ENCODE assay signal across 14 cellular contexts in genomic region chr14:36057452-36058142, GRCh38.
DNase-seq lines count a peak whose midpoint lies in the region; ATAC-seq, FAIRE-seq and TF ChIP-seq lines count a peak whose summit lies in the region.
"Had no signal": no experiment of that assay in that cellular context is flagged by ENCODE, and none has a peak within 500 bp of the region (broad histone marks: within the 10 kb centered on the region; RNA-seq: fewer than 3 reads in every experiment).

No MANE protein-coding gene starts in this region.

- 65 to 74% (median 69%) methylated on average over 7 of the region's 7 CpGs for WGBS in heart left ventricle, 4 donors

- no peaks in the 10 kb centered on the region for H3K27me3 ChIP-seq in heart left ventricle
- H3K27me3 ChIP-seq: vagina had no signal

- H3K4me1 ChIP-seq in heart left ventricle: peaks cover 0 to 4% (median 0%) of the 10 kb centered on the region in 12 donors
- H3K4me1 ChIP-seq: vagina had no signal

- TF ChIP-seq CTCF in heart left ventricle (IDR thresholded peaks at IDR 0.05) (no peak), epithelial cell of esophagus (IDR thresholded peaks at IDR 0.05; ENCODE audit: insufficient read depth, low read depth, low read length, missing control alignments) (peak; percentile 17)

- H3K36me3 ChIP-seq in heart left ventricle: no peaks in the 10 kb centered on the region
- H3K36me3 ChIP-seq: vagina had no signal

- H3K4me3 ChIP-seq in heart left ventricle (no peak overlapping the region), epithelial cell of esophagus (ENCODE audit: low read length) (no peak overlapping the region)
- H3K4me3 ChIP-seq: coronary artery, vagina had no signal

- no peak for TF ChIP-seq POLR2A in heart left ventricle (IDR thresholded peaks at IDR 0.05)

- DNase-seq in left cardiac atrium (no peak), heart left ventricle (no peak), NCI-H446 (lab: John Stamatoyannopoulos, UW) (peak; percentile 27 to 73), epithelial cell of esophagus (ENCODE audit: low read depth) (peak; percentile 84), HTR-8/SVneo (ENCODE audit: insufficient read length, low spot score) (no peak), Right ventricle myocardium superior (no peak)
- DNase-seq in stimulated activated naive CD4-positive, alpha-beta T cell (lab: John Stamatoyannopoulos, UW): no peak
- DNase-seq: activated CD8-positive, alpha-beta memory T cell treated with anti-CD3 and anti-CD28 coated beads for 24 hours; activated naive CD4-positive, alpha-beta T cell treated with Interleukin-2 at 50 U/mL for 16 hours; T-helper 9 cell had no signal

- H3K27ac ChIP-seq in heart left ventricle: no peak overlapping the region
- H3K27ac ChIP-seq: coronary artery, vagina had no signal

- ATAC-seq in left cardiac atrium (peak; percentile 32 to 52), heart left ventricle (no peak), HG03571 (IDR thresholded peaks at IDR 0.05; ENCODE audit: unreplicated experiment) (no peak), Right ventricle myocardium superior (ENCODE audit: poor library complexity) (no peak)
- ATAC-seq: left lobe of liver had no signal

- FAIRE-seq in HTR-8/SVneo (lab: Jason Lieb, UNC): no peak

- intact Hi-C loops in left cardiac atrium (cut with DNase I): no loop called here
- intact Hi-C loops in heart left ventricle (cut with DNase I): no loop called here
- intact Hi-C loops in Right ventricle myocardium superior (cut with DNase I): no loop called here

- H3K9me3 ChIP-seq in heart left ventricle: no peaks in the 10 kb centered on the region
- H3K9me3 ChIP-seq: vagina had no signal

Comparison
In these comparisons a context has a peak if more than half of its experiments do, and no peak if none do; other contexts are left out.
1. ATAC-seq: peak in left cardiac atrium (2 of 2); none in heart left ventricle (0 of 4), HG03571 (single experiment) and Right ventricle myocardium superior (single experiment).
2. DNase-seq: peak in NCI-H446 (2 of 2) and epithelial cell of esophagus (single experiment); none in left cardiac atrium (single experiment), heart left ventricle (0 of 5), stimulated activated naive CD4-positive, alpha-beta T cell (0 of 6), HTR-8/SVneo (single experiment) and Right ventricle myocardium superior (single experiment).